Comparison of ENCODE assay signal across 9 cellular contexts in the genomic region with DNA sequence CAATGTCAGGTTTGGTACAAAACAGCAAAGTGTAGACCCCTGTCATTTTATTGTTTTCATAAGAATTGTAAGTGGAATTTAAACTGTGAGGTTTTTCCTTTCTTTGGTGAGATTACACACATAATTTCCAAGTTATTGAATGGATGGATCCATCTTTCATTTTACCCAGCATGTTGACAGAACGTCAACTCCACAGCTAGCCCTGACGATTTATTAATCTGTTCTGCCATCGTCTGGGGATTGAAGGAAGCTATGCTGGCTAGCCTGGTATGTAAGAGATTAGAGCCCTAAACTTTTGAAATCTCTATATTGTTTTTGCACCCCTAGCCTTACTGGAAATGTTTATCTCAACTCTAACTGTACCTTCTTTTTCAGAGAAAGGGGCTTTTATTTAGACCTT. TPM values are rescaled to one million over a fixed set of nuclear protein-coding genes. Genes with fewer than 3 reads are reported as not detected.
A peak's percentile ranks its signal among the peaks of the same experiment; 100 is the strongest.
DNase-seq lines count a peak whose midpoint lies in the region; ATAC-seq and TF ChIP-seq lines count a peak whose summit lies in the region.
"Had no signal": no experiment of that assay in that cellular context is flagged by ENCODE, and none has a peak within 500 bp of the region (broad histone marks: within the 10 kb centered on the region; RNA-seq: fewer than 3 reads in every experiment).

No MANE protein-coding gene starts in this region.

- DNase-seq in NCI-H1105 treated with DMSO at 0.1 percent for 48 hours (lab: John Stamatoyannopoulos, UW) (peak; percentile 28), NCI-H1105 (lab: John Stamatoyannopoulos, UW) (no peak), HT-29 (ENCODE audit: low spot score) (peak; percentile 35), WERI-Rb-1 (peak; percentile 18), hepatic stellate cell (ENCODE audit: low spot score) (no peak)
- DNase-seq in activated naive CD8-positive, alpha-beta T cell treated with anti-CD3 and anti-CD28 coated beads, Interleukin-2, amount 50 U/mL, for 24 hours: no peak

- TF ChIP-seq RAD21 in neural cell (conservative IDR thresholded peaks at IDR 0.05): peak; percentile 43

- H3K27ac ChIP-seq in WERI-Rb-1 (no peak overlapping the region), neural cell (ENCODE audit: low read length) (no peak overlapping the region)

- H4K20me1 ChIP-seq in neural cell (ENCODE audit: insufficient read depth): no peaks in the 10 kb centered on the region

- H3K4me2 ChIP-seq in neural cell (ENCODE audit: low read length): no peak overlapping the region

- H3K27me3 ChIP-seq in WERI-Rb-1 (ENCODE audit: insufficient read depth, low read depth, severe bottlenecking) (no peaks in the 10 kb centered on the region), neural cell (ENCODE audit: insufficient read depth, low read depth, low read length) (peaks cover 21% of the 10 kb centered on the region)

- H3K36me3 ChIP-seq in WERI-Rb-1: no peaks in the 10 kb centered on the region
- H3K36me3 ChIP-seq in neural cell (ENCODE audit: insufficient read depth, low read length): no peaks in the 10 kb centered on the region

- H3K36me3 Mint-ChIP-seq in activated naive CD8-positive, alpha-beta T cell treated with anti-CD3 and anti-CD28 coated beads, Interleukin-2, amount 50 U/mL, for 24 hours (ENCODE audit: low read depth): peaks cover 11% of the 10 kb centered on the region

- TF ChIP-seq EP300 in neural cell (conservative IDR thresholded peaks at IDR 0.05; ENCODE audit: poor library complexity, severe bottlenecking): no peak

- H3K4me3 ChIP-seq in WERI-Rb-1 (ENCODE audit: low read depth, low read length): no peak overlapping the region
- H3K4me3 ChIP-seq in neural cell (ENCODE audit: low read length): no peak overlapping the region

- ATAC-seq in GM21515 (IDR thresholded peaks at IDR 0.05; ENCODE audit: unreplicated experiment): no peak
- no peak for ATAC-seq in activated naive CD8-positive, alpha-beta T cell treated with anti-CD3 and anti-CD28 coated beads, Interleukin-2, amount 50 U/mL, for 24 hours

- no peaks in the 10 kb centered on the region for H3K9me3 Mint-ChIP-seq in activated naive CD8-positive, alpha-beta T cell treated with anti-CD3 and anti-CD28 coated beads, Interleukin-2, amount 50 U/mL, for 24 hours

- no peaks in the 10 kb centered on the region for H3K9me2 ChIP-seq in neural cell (ENCODE audit: insufficient read depth, low read length)

- H3K27me3 Mint-ChIP-seq in activated naive CD8-positive, alpha-beta T cell treated with anti-CD3 and anti-CD28 coated beads, Interleukin-2, amount 50 U/mL, for 24 hours: peaks cover 14% of the 10 kb centered on the region

- no peak overlapping the region for H3K4me3 Mint-ChIP-seq in activated naive CD8-positive, alpha-beta T cell treated with anti-CD3 and anti-CD28 coated beads, Interleukin-2, amount 50 U/mL, for 24 hours

- no peak overlapping the region for H3K9ac ChIP-seq in neural cell (ENCODE audit: low read length)

- no peak overlapping the region for H3K27ac Mint-ChIP-seq in activated naive CD8-positive, alpha-beta T cell treated with anti-CD3 and anti-CD28 coated beads, Interleukin-2, amount 50 U/mL, for 24 hours

- no peak overlapping the region for H2AFZ ChIP-seq in neural cell (ENCODE audit: low read depth, low read length)

- 0 out of 2 replicates have a peak, but pooled peaks have one; percentile 15 for TF ChIP-seq CTCF in WERI-Rb-1 (IDR thresholded peaks at IDR 0.05; ENCODE audit: low read depth, low read length)
- TF ChIP-seq CTCF in neural cell (IDR thresholded peaks at IDR 0.05; ENCODE audit: poor library complexity, severe bottlenecking): no peak

- H3K9me3 ChIP-seq in WERI-Rb-1 (ENCODE audit: severe bottlenecking): no peaks in the 10 kb centered on the region
- no peaks in the 10 kb centered on the region for H3K9me3 ChIP-seq in neural cell (ENCODE audit: low read length)

- H3K79me2 ChIP-seq in neural cell (replicated peaks; ENCODE audit: insufficient read depth, low read length): no peaks in the 10 kb centered on the region

- H3F3A ChIP-seq in neural cell (ENCODE audit: insufficient read depth, low read length, poor library complexity, severe bottlenecking): no peaks in the 10 kb centered on the region

- H3K4me1 Mint-ChIP-seq in activated naive CD8-positive, alpha-beta T cell treated with anti-CD3 and anti-CD28 coated beads, Interleukin-2, amount 50 U/mL, for 24 hours: no peaks in the 10 kb centered on the region

TF ChIP-seq in neural cell, 6 proteins besides CTCF, POLR2A, EP300 and RAD21:
- TF ChIP-seq EZH2 (IDR thresholded peaks at IDR 0.05; ENCODE audit: borderline replicate concordance, insufficient read depth, low read length, poor library complexity, severe bottlenecking) (no peak), POLR2AphosphoS5 (IDR thresholded peaks at IDR 0.05) (no peak), TAF1 (IDR thresholded peaks at IDR 0.05; ENCODE audit: low read depth) (no peak), SMC3 (conservative IDR thresholded peaks at IDR 0.05; ENCODE audit: poor library complexity) (no peak), MXI1 (conservative IDR thresholded peaks at IDR 0.05; ENCODE audit: poor library complexity, severe bottlenecking) (no peak)
- TF ChIP-seq, protein P1, sequence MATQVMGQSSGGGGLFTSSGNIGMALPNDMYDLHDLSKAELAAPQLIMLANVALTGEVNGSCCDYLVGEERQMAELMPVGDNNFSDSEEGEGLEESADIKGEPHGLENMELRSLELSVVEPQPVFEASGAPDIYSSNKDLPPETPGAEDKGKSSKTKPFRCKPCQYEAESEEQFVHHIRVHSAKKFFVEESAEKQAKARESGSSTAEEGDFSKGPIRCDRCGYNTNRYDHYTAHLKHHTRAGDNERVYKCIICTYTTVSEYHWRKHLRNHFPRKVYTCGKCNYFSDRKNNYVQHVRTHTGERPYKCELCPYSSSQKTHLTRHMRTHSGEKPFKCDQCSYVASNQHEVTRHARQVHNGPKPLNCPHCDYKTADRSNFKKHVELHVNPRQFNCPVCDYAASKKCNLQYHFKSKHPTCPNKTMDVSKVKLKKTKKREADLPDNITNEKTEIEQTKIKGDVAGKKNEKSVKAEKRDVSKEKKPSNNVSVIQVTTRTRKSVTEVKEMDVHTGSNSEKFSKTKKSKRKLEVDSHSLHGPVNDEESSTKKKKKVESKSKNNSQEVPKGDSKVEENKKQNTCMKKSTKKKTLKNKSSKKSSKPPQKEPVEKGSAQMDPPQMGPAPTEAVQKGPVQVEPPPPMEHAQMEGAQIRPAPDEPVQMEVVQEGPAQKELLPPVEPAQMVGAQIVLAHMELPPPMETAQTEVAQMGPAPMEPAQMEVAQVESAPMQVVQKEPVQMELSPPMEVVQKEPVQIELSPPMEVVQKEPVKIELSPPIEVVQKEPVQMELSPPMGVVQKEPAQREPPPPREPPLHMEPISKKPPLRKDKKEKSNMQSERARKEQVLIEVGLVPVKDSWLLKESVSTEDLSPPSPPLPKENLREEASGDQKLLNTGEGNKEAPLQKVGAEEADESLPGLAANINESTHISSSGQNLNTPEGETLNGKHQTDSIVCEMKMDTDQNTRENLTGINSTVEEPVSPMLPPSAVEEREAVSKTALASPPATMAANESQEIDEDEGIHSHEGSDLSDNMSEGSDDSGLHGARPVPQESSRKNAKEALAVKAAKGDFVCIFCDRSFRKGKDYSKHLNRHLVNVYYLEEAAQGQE (IDR thresholded peaks at IDR 0.05; ENCODE audit: borderline replicate concordance): no peak
TF ChIP-seq in neural cell: peak in this region for 0.

RNA-seq across cellular contexts. Expression of a gene that starts 8.6 kb away (rescaled TPM):
- total RNA-seq in HT-29 (2014; rRNA removed; shearing (Covaris generic)): not detected in 2 replicates
- polyA plus RNA-seq in neural cell: not detected in 2 replicates
- polyA minus RNA-seq in neural cell: not detected in 2 replicates
- total RNA-seq: mesenteric fat pad had no signal

RNA-seq across cellular contexts. Expression of a gene that starts 58.7 kb away (rescaled TPM):
- total RNA-seq in HT-29 (2014; rRNA removed; shearing (Covaris generic)): 37.4 and 38.5 TPM in 2 replicates
- 61.8 and 64.3 TPM in 2 replicates for polyA plus RNA-seq in neural cell
- 46.3 and 64.0 TPM in 2 replicates for polyA minus RNA-seq in neural cell

Comparison
In these comparisons a context has a peak if more than half of its experiments do, and no peak if none do; other contexts are left out.
1. DNase-seq: peak in NCI-H1105 treated with DMSO at 0.1 percent for 48 hours (single experiment), HT-29 (single experiment) and WERI-Rb-1 (single experiment); none in NCI-H1105 (single experiment), hepatic stellate cell (single experiment) and activated naive CD8-positive, alpha-beta T cell treated with anti-CD3 and anti-CD28 coated beads, Interleukin-2, amount 50 U/mL, for 24 hours (single experiment).